In genomic region chr10:6202684-6203330, GRCh38 we compare ENCODE assay signal across 9 cellular contexts. TPM values are rescaled to one million over a fixed set of nuclear protein-coding genes. Genes with fewer than 3 reads are reported as not detected.
DNase-seq lines count a peak whose midpoint lies in the region; ATAC-seq, FAIRE-seq and TF ChIP-seq lines count a peak whose summit lies in the region.
"Had no signal": no experiment of that assay in that cellular context is flagged by ENCODE, and none has a peak within 500 bp of the region (broad histone marks: within the 10 kb centered on the region; RNA-seq: fewer than 3 reads in every experiment).

TSS of gene PFKFB3 (plus strand) at chr10:6202932. CDS start at chr10:6203261, 329 bp downstream.

- peak within 1 kb of the TSS; percentile 89 for H3K4me3 Mint-ChIP-seq in activated CD4-positive, alpha-beta T cell treated with anti-CD3 and anti-CD28 coated beads for 36 hours

- peak within 1 kb of the TSS; percentile 91 for H3K4me2 ChIP-seq in A549

- peak within 1 kb of the TSS; percentile 70 for H3K4me3 ChIP-seq in A549
- H3K4me3 ChIP-seq in choroid plexus epithelial cell (ENCODE audit: low read depth, low read length), result peak within 1 kb of the TSS; percentile 70

- peaks cover 26% of the 10 kb centered on the region for H3K36me3 Mint-ChIP-seq in activated CD4-positive, alpha-beta T cell treated with anti-CD3 and anti-CD28 coated beads for 36 hours (ENCODE audit: low read depth)

- POLR2A ChIA-PET in A549 (lab: Yijun Ruan, JAX), result interaction anchor here (0.5 to 5.0 kb wide), 50 partner anchors 9 to 1208 kb away, joined by 3 to 367 read pairs (median 4); partner anchors contain the start of gene SFMBT2
- POLR2A ChIA-PET in activated CD4-positive, alpha-beta T cell treated with anti-CD3 and anti-CD28 coated beads for 36 hours (lab: Charles Lee), result interaction anchor here (0.6 to 2.2 kb wide), 18 partner anchors 16 to 313 kb away, joined by 3 to 15 read pairs (median 4); partner anchors contain the start of genes FBH1 and IL2RA

- peak within 1 kb of the TSS; percentile 85 to 97 for H3K27ac ChIP-seq in A549

- WGBS in A549 (ENCODE audit: missing lambda C conversion rate), result 4% methylated on average over 18 of the region's 75 CpGs

- no peaks in the 10 kb centered on the region for H3K9me3 ChIP-seq in A549

- no peaks in the 10 kb centered on the region for H3K9me3 Mint-ChIP-seq in activated CD4-positive, alpha-beta T cell treated with anti-CD3 and anti-CD28 coated beads for 36 hours (ENCODE audit: low read depth)

- TF ChIP-seq EP300 in A549 (IDR thresholded peaks at IDR 0.05), result peak in 1 of 2 experiments; percentile 41; a peak in 1 of 5 replicates

- intact Hi-C loops in activated CD4-positive, alpha-beta T cell treated with anti-CD3 and anti-CD28 coated beads for 36 hours (cut with DNase I, micrococcal nuclease), result loop anchor here (1.0 to 10.0 kb wide), 18 partner anchors 15 to 1849 kb away; partner anchors contain the start of genes FBH1 (in 1 of the 2), GATA3 (in 1 of the 2), GDI2 (in 1 of the 2) and IL2RA (in 1 of the 2)

- peak within 1 kb of the TSS; percentile 95 for H3K27ac Mint-ChIP-seq in activated CD4-positive, alpha-beta T cell treated with anti-CD3 and anti-CD28 coated beads for 36 hours

- FAIRE-seq in A549 (lab: Jason Lieb, UNC) (no peak), GM18507 (lab: Jason Lieb, UNC) (peak; percentile 95)
- FAIRE-seq: colon had no signal

- DNase-seq in A549 (ENCODE audit: low read depth in 1 of 2, low spot score in 1 of 2), result peak; percentile 91 to 97
- DNase-seq in GM18507 (ENCODE audit: extremely low spot score, insufficient read length, low read depth), result peak; percentile 96
- peak; percentile 65 for DNase-seq in NCI-H2171 treated with DMSO at 0.1 percent for 48 hours (lab: John Stamatoyannopoulos, UW)
- DNase-seq in activated CD4-positive, alpha-beta T cell treated with anti-CD3 and anti-CD28 coated beads for 36 hours, result peak; percentile 98
- DNase-seq in choroid plexus epithelial cell (ENCODE audit: low read depth), result peak; percentile 97
- DNase-seq in kidney tubule cell (ENCODE audit: low spot score), result peak; percentile 97
- DNase-seq in stimulated activated CD4-positive, alpha-beta T cell treated with anti-CD3 and anti-CD28 coated beads, Interleukin-1b, Interleukin-23, amount 100 ng/mL, for 24 hours (ENCODE audit: low read depth in 4 of 4, low spot score in 1 of 4), result peak; percentile 76 to 95 (median 86)

- TF ChIP-seq CTCF in A549 (IDR thresholded peaks at IDR 0.05) (peak; percentile 92), choroid plexus epithelial cell (conservative IDR thresholded peaks at IDR 0.05; ENCODE audit: low read depth, low read length) (peak; percentile 62)

- H3K27me3 Mint-ChIP-seq in activated CD4-positive, alpha-beta T cell treated with anti-CD3 and anti-CD28 coated beads for 36 hours, result no peaks in the 10 kb centered on the region

- TF ChIP-seq POLR2A in A549 (IDR thresholded peaks at IDR 0.05; ENCODE audit: low read length), result peak; percentile 100

- CTCF ChIA-PET in A549 (lab: Yijun Ruan, JAX), result interaction anchor here (0.6 to 8.2 kb wide), 67 partner anchors 8 to 254 kb away, joined by 3 to 332 read pairs (median 5); no protein-coding TSS in a partner anchor
- CTCF ChIA-PET in activated CD4-positive, alpha-beta T cell treated with anti-CD3 and anti-CD28 coated beads for 36 hours (lab: Charles Lee), result interaction anchor here (0.6 to 4.8 kb wide), 40 partner anchors 8 to 477 kb away, joined by 3 to 77 read pairs (median 6); no protein-coding TSS in a partner anchor

- peaks cover 10% of the 10 kb centered on the region; the same call in 2 of the 3 replicates for H3K4me1 ChIP-seq in A549

- peak; percentile 71 to 78 for ATAC-seq in A549
- peak; percentile 67 for ATAC-seq in HG02973 (IDR thresholded peaks at IDR 0.05; ENCODE audit: unreplicated experiment)
- peak; percentile 64 for ATAC-seq in activated CD4-positive, alpha-beta T cell treated with anti-CD3 and anti-CD28 coated beads for 36 hours

- TF ChIP-seq RAD21 in A549 (conservative IDR thresholded peaks at IDR 0.05 in 1 of 2, IDR thresholded peaks at IDR 0.05 in 1 of 2), result peak; percentile 77 to 96

- H3K4me1 Mint-ChIP-seq in activated CD4-positive, alpha-beta T cell treated with anti-CD3 and anti-CD28 coated beads for 36 hours, result peaks cover 43% of the 10 kb centered on the region

TF ChIP-seq in A549, 52 proteins besides CTCF, POLR2A, EP300 and RAD21 (continues in another document):
- TF ChIP-seq MAX (IDR thresholded peaks at IDR 0.05) (peak; percentile 97), RARB (CRISPR knock-in tag; IDR thresholded peaks at IDR 0.05) (peak; percentile 77), EHF (CRISPR knock-in tag; IDR thresholded peaks at IDR 0.05) (no peak), HOXB5 (CRISPR knock-in tag; IDR thresholded peaks at IDR 0.05) (0 out of 2 replicates have a peak, but pooled peaks have one; percentile 35), PHF8 (IDR thresholded peaks at IDR 0.05; ENCODE audit: borderline replicate concordance, low read depth) (peak; percentile 95), FOSL2 (IDR thresholded peaks at IDR 0.05) (no peak), FOSL2 (CRISPR knock-in tag; IDR thresholded peaks at IDR 0.05) (peak; percentile 63), ZFP36 (IDR thresholded peaks at IDR 0.05; ENCODE audit: borderline replicate concordance, partially characterized antibody) (peak; percentile 59), NPAS2 (CRISPR knock-in tag; IDR thresholded peaks at IDR 0.05; ENCODE audit: borderline replicate concordance) (no peak), RFX5 (IDR thresholded peaks at IDR 0.05) (0 out of 2 replicates have a peak, but pooled peaks have one; percentile 30), SMC3 (IDR thresholded peaks at IDR 0.05) (peak; percentile 96), MAZ (IDR thresholded peaks at IDR 0.05; ENCODE audit: borderline replicate concordance, low read depth, low read length) (peak; percentile 79; the same call in 1 of the 2 replicates), TP53 (CRISPR knock-in tag; IDR thresholded peaks at IDR 0.05) (peak; percentile 89), E2F6 (IDR thresholded peaks at IDR 0.05; ENCODE audit: borderline replicate concordance, low read depth) (no peak), USF2 (IDR thresholded peaks at IDR 0.05) (0 out of 2 replicates have a peak, but pooled peaks have one; percentile 44), MAFK (IDR thresholded peaks at IDR 0.05; ENCODE audit: partially characterized antibody) (no peak), KDM1A (IDR thresholded peaks at IDR 0.05; ENCODE audit: low read depth) (0 out of 2 replicates have a peak, but pooled peaks have one; percentile 29), REST (IDR thresholded peaks at IDR 0.05) (peak; percentile 54), HOXA7 (CRISPR knock-in tag; IDR thresholded peaks at IDR 0.05) (peak; percentile 92)

RNA-seq across cellular contexts. Expression of gene PFKFB3, which starts in this region (rescaled TPM):
- 139 and 151 TPM in 2 replicates for polyA plus RNA-seq in A549 (2011; rRNA removed)
- polyA plus RNA-seq in A549 (2012; cell fraction: cytosol; rRNA removed), result 236 and 256 TPM in 2 replicates
- polyA plus RNA-seq in A549 (2012; cell fraction: nucleus; rRNA removed), result 551 and 642 TPM in 2 replicates
- 200 to 232 TPM (median 220 TPM) in 3 replicates for polyA plus RNA-seq in A549 (2017; fragmentation: RNase III; extraction: RNeasy Plus Mini Kit Qiagen cat#74134 plus additional on column Dnase treatment)
- polyA minus RNA-seq in A549 (2011; rRNA and poly(A)+ RNA removed), result 127 and 177 TPM in 2 replicates
- 100 to 1,000 TPM; 133 to 183 TPM for total RNA-seq in activated CD4-positive, alpha-beta T cell treated with anti-CD3 and anti-CD28 coated beads for 36 hours

Comparison
In these comparisons a context has a peak if more than half of its experiments do, and no peak if none do; other contexts are left out.
1. Peak in every context shown above with its lines: DNase-seq, ATAC-seq, H3K4me3 ChIP-seq and H3K27ac ChIP-seq.